In genomic region chr11:119484741-119485605, GRCh38 we compare ENCODE assay signal across 11 cellular contexts.
DNase-seq lines count a peak whose midpoint lies in the region; ATAC-seq and TF ChIP-seq lines count a peak whose summit lies in the region.
"Had no signal": no experiment of that assay in that cellular context is flagged by ENCODE, and none has a peak within 500 bp of the region (broad histone marks: within the 10 kb centered on the region; RNA-seq: fewer than 3 reads in every experiment).

No MANE protein-coding gene starts in this region.

- no peaks in the 10 kb centered on the region for H3K36me3 ChIP-seq in BE2C
- H3K36me3 ChIP-seq in kidney epithelial cell (ENCODE audit: control insufficient read depth, insufficient read depth, low read length): no peaks in the 10 kb centered on the region

- no peaks in the 10 kb centered on the region for H3K27me3 ChIP-seq in BE2C
- H3K27me3 ChIP-seq in kidney epithelial cell (ENCODE audit: control insufficient read depth, insufficient read depth, low read length): peaks cover 22% of the 10 kb centered on the region

- TF ChIP-seq CTCF in BE2C (IDR thresholded peaks at IDR 0.05; ENCODE audit: low read depth, low read length): peak; percentile 29
- TF ChIP-seq CTCF in GM12872 (IDR thresholded peaks at IDR 0.05; ENCODE audit: insufficient read depth, low read depth, low read length): peak; percentile 67
- TF ChIP-seq CTCF in kidney epithelial cell (IDR thresholded peaks at IDR 0.05; ENCODE audit: insufficient read depth, low read length, poor library complexity, severe bottlenecking): peak; percentile 29

- peaks cover 10% of the 10 kb centered on the region for H3K4me1 ChIP-seq in BE2C

- ATAC-seq in GM21360 (IDR thresholded peaks at IDR 0.05; ENCODE audit: unreplicated experiment) (no peak), HG03175 (IDR thresholded peaks at IDR 0.05; ENCODE audit: unreplicated experiment) (no peak)

- DNase-seq in BE2C (no peak), SW480 (ENCODE audit: low spot score) (peak; percentile 70), kidney epithelial cell (ENCODE audit: low read depth) (no peak), NCI-H446 treated with DMSO at 0.1 percent for 48 hours (lab: John Stamatoyannopoulos, UW) (no peak), EL (no peak)
- DNase-seq: NCI-H2171, occipital lobe had no signal

- no peaks in the 10 kb centered on the region for H3K9me3 ChIP-seq in BE2C

- no peak overlapping the region for H3K4me3 ChIP-seq in BE2C (ENCODE audit: low read depth, low read length)
- no peak overlapping the region for H3K4me3 ChIP-seq in kidney epithelial cell (ENCODE audit: low read depth, low read length)
- H3K4me3 ChIP-seq: SK-N-MC had no signal
